In genomic region chr2:223934870-223935269, GRCh38 we compare ENCODE assay signal across 18 cellular contexts. TPM values are rescaled to one million over a fixed set of nuclear protein-coding genes. Genes with fewer than 3 reads are reported as not detected.
DNase-seq lines count a peak whose midpoint lies in the region; ATAC-seq, FAIRE-seq and TF ChIP-seq lines count a peak whose summit lies in the region.
"Had no signal": no experiment of that assay in that cellular context is flagged by ENCODE, and none has a peak within 500 bp of the region (broad histone marks: within the 10 kb centered on the region; RNA-seq: fewer than 3 reads in every experiment).

No MANE protein-coding gene starts in this region.

- no peaks in the 10 kb centered on the region for H3K9me3 ChIP-seq in CD4-positive, CD25-positive, alpha-beta regulatory T cell (ENCODE audit: control insufficient read depth in 2 of 2, low read length in 2 of 2)
- H3K9me3 ChIP-seq in astrocyte (ENCODE audit: insufficient read depth, low read depth, low read length), result no peaks in the 10 kb centered on the region
- H3K9me3 ChIP-seq: SJSA1 had no signal

- H2AFZ ChIP-seq in GM23338, result no peak overlapping the region
- no peak overlapping the region for H2AFZ ChIP-seq in astrocyte (ENCODE audit: low read depth, low read length)

- H4K20me1 ChIP-seq in GM23338 (replicated peaks; ENCODE audit: insufficient read depth) (no peaks in the 10 kb centered on the region; the same call in 1 of the 2 replicates), astrocyte (ENCODE audit: insufficient read depth, low read length) (peaks cover 74% of the 10 kb centered on the region)

- no peak for ATAC-seq in CD4-positive, CD25-positive, alpha-beta regulatory T cell (ENCODE audit: low read depth in 2 of 2)
- ATAC-seq in GM23338, result peak; percentile 32
- ATAC-seq in activated naive CD4-positive, alpha-beta T cell treated with anti-CD3 and anti-CD28 coated beads, Interleukin-2, amount 50 U/mL, for 72 hours, result no peak
- ATAC-seq in HG03025 (IDR thresholded peaks at IDR 0.05; ENCODE audit: low FRiP score, unreplicated experiment), result no peak
- ATAC-seq in HG03432 (IDR thresholded peaks at IDR 0.05; ENCODE audit: unreplicated experiment), result no peak
- ATAC-seq: CD8-positive, alpha-beta T cell; Right ventricle myocardium inferior had no signal

- no peaks in the 10 kb centered on the region for H3K27me3 ChIP-seq in CD4-positive, CD25-positive, alpha-beta regulatory T cell (ENCODE audit: control insufficient read depth, insufficient read depth, low read length)
- H3K27me3 ChIP-seq in GM23338 (ENCODE audit: insufficient read depth) (no peaks in the 10 kb centered on the region), astrocyte (ENCODE audit: insufficient read depth, low read length) (no peaks in the 10 kb centered on the region)
- H3K27me3 ChIP-seq: BLaER1 treated with 17β-estradiol and CSF1 and Interleukin-3, amounts not matched to agents 10 nM and 100 nM; SJSA1 had no signal

- peaks cover 97% of the 10 kb centered on the region for H3K79me2 ChIP-seq in GM23338 (replicated peaks; ENCODE audit: insufficient read depth)
- H3K79me2 ChIP-seq in astrocyte (ENCODE audit: insufficient read depth, low read length), result peaks cover 95% of the 10 kb centered on the region

- no peaks in the 10 kb centered on the region for H3K9me2 ChIP-seq in GM23338 (ENCODE audit: insufficient read depth)

- H3F3A ChIP-seq in GM23338 (replicated peaks; ENCODE audit: low read depth), result no peaks in the 10 kb centered on the region

- no peak overlapping the region for H3K27ac ChIP-seq in CD4-positive, CD25-positive, alpha-beta regulatory T cell (ENCODE audit: insufficient read depth, low read length, poor library complexity, severe bottlenecking)
- peak overlapping the region; percentile 30; the same call in 1 of the 2 replicates for H3K27ac ChIP-seq in GM23338 (ENCODE audit: low read depth)
- H3K27ac ChIP-seq in astrocyte (ENCODE audit: low read depth, low read length), result no peak overlapping the region
- H3K27ac ChIP-seq: BLaER1 treated with 17β-estradiol and CSF1 and Interleukin-3, amounts not matched to agents 10 nM and 100 nM had no signal

- H3K27me3 Mint-ChIP-seq in CD4-positive, CD25-positive, alpha-beta regulatory T cell, result no peaks in the 10 kb centered on the region
- H3K27me3 Mint-ChIP-seq in GM23338 (ENCODE audit: insufficient read depth, low read depth, poor library complexity) (peaks cover 8% of the 10 kb centered on the region), astrocyte (ENCODE audit: low read depth, unreplicated experiment) (no peaks in the 10 kb centered on the region), osteocyte (ENCODE audit: unreplicated experiment) (no peaks in the 10 kb centered on the region)
- H3K27me3 Mint-ChIP-seq: IgD-negative memory B cell had no signal

- no peak overlapping the region for H3K4me3 ChIP-seq in CD4-positive, CD25-positive, alpha-beta regulatory T cell (ENCODE audit: low read depth, low read length)
- H3K4me3 ChIP-seq in GM23338 (no peak overlapping the region), astrocyte (ENCODE audit: insufficient read depth, low read depth, low read length) (no peak overlapping the region)
- H3K4me3 ChIP-seq: BLaER1 treated with 17β-estradiol and CSF1 and Interleukin-3, amounts not matched to agents 10 nM and 100 nM; SJSA1 had no signal

- H3K4me1 ChIP-seq in CD4-positive, CD25-positive, alpha-beta regulatory T cell (ENCODE audit: control insufficient read depth, insufficient read depth, low read length, poor library complexity, severe bottlenecking), result peaks cover 36% of the 10 kb centered on the region
- H3K4me1 ChIP-seq in GM23338 (ENCODE audit: insufficient read depth), result peaks cover 79% of the 10 kb centered on the region
- H3K4me1 ChIP-seq in astrocyte (ENCODE audit: insufficient read depth, low read length), result peaks cover 24% of the 10 kb centered on the region

- H3K9ac ChIP-seq in astrocyte (ENCODE audit: low read length), result no peak overlapping the region
- H3K9ac ChIP-seq: BLaER1 treated with 17β-estradiol and CSF1 and Interleukin-3, amounts not matched to agents 10 nM and 100 nM had no signal

- peak overlapping the region; percentile 71 for H3K4me2 ChIP-seq in GM23338
- peak overlapping the region; percentile 34 for H3K4me2 ChIP-seq in astrocyte (ENCODE audit: low read length)

- TF ChIP-seq CTCF in GM23338 (conservative IDR thresholded peaks at IDR 0.05; ENCODE audit: low read depth in 2 of 2) (no peak), astrocyte (IDR thresholded peaks at IDR 0.05; ENCODE audit: insufficient read depth, low read depth, low read length) (no peak), osteocyte (IDR thresholded peaks at IDR 0.05) (no peak)

- H3K36me3 ChIP-seq in CD4-positive, CD25-positive, alpha-beta regulatory T cell (ENCODE audit: control insufficient read depth, insufficient read depth, low read length), result no peaks in the 10 kb centered on the region
- no peaks in the 10 kb centered on the region for H3K36me3 ChIP-seq in GM23338 (ENCODE audit: insufficient read depth)
- H3K36me3 ChIP-seq in astrocyte (ENCODE audit: insufficient read depth, low read length), result no peaks in the 10 kb centered on the region

- DNase-seq in CD4-positive, CD25-positive, alpha-beta regulatory T cell, result no peak
- DNase-seq in GM23338 (ENCODE audit: low spot score) (peak; percentile 45), astrocyte (ENCODE audit: low read depth) (no peak), osteocyte (ENCODE audit: extremely low spot score, unreplicated experiment) (no peak)
- DNase-seq in activated naive CD4-positive, alpha-beta T cell treated with anti-CD3 and anti-CD28 coated beads, Interleukin-2, amount 50 U/mL, for 72 hours (ENCODE audit: low spot score in 2 of 2), result no peak
- DNase-seq: Calu3; CD8-positive, alpha-beta T cell; NCI-H1694 treated with DMSO at 0.1 percent for 48 hours; NCI-H446; NCI-H526 had no signal

- FAIRE-seq in astrocyte (lab: Jason Lieb, UNC), result no peak
- FAIRE-seq: G401.6, GM12892 had no signal

- H3K4me1 Mint-ChIP-seq in CD4-positive, CD25-positive, alpha-beta regulatory T cell, result peaks cover 33 to 82% (median 66%) of the 10 kb centered on the region in 4 donors
- peaks cover 72% of the 10 kb centered on the region for H3K4me1 Mint-ChIP-seq in GM23338
- peaks cover 56% of the 10 kb centered on the region for H3K4me1 Mint-ChIP-seq in astrocyte (ENCODE audit: low read depth, unreplicated experiment)
- peaks cover 71% of the 10 kb centered on the region for H3K4me1 Mint-ChIP-seq in osteocyte (ENCODE audit: unreplicated experiment)

- H3K36me3 Mint-ChIP-seq in CD4-positive, CD25-positive, alpha-beta regulatory T cell, result peaks cover 10% of the 10 kb centered on the region
- peaks cover 7% of the 10 kb centered on the region; the same call in 2 of the 3 replicates for H3K36me3 Mint-ChIP-seq in GM23338 (ENCODE audit: low read depth)
- peaks cover 8% of the 10 kb centered on the region for H3K36me3 Mint-ChIP-seq in astrocyte (ENCODE audit: low read depth, unreplicated experiment)
- H3K36me3 Mint-ChIP-seq in osteocyte (ENCODE audit: unreplicated experiment), result peaks cover 3% of the 10 kb centered on the region
- peaks cover 11 to 35% of the 10 kb centered on the region in 2 donors for H3K36me3 Mint-ChIP-seq in activated naive CD4-positive, alpha-beta T cell treated with anti-CD3 and anti-CD28 coated beads, Interleukin-2, amount 50 U/mL, for 72 hours

- peaks cover 0 to 2% (median 0%) of the 10 kb centered on the region in 7 donors for H3K9me3 Mint-ChIP-seq in CD4-positive, CD25-positive, alpha-beta regulatory T cell
- H3K9me3 Mint-ChIP-seq in GM23338 (no peaks in the 10 kb centered on the region), astrocyte (ENCODE audit: unreplicated experiment) (no peaks in the 10 kb centered on the region), osteocyte (ENCODE audit: unreplicated experiment) (no peaks in the 10 kb centered on the region)
- H3K9me3 Mint-ChIP-seq in activated naive CD4-positive, alpha-beta T cell treated with anti-CD3 and anti-CD28 coated beads, Interleukin-2, amount 50 U/mL, for 72 hours, result peaks cover 0 to 9% of the 10 kb centered on the region in 2 donors
- H3K9me3 Mint-ChIP-seq: CD8-positive, alpha-beta T cell had no signal

- peak overlapping the region in 2 of 3 donors; percentile 36 to 62 for H3K27ac Mint-ChIP-seq in CD4-positive, CD25-positive, alpha-beta regulatory T cell
- H3K27ac Mint-ChIP-seq in GM23338 (peak overlapping the region; percentile 30; the same call in 1 of the 2 replicates), astrocyte (ENCODE audit: unreplicated experiment) (peak overlapping the region; percentile 12), osteocyte (ENCODE audit: unreplicated experiment) (peak overlapping the region; percentile 67)
- no peak overlapping the region for H3K27ac Mint-ChIP-seq in activated naive CD4-positive, alpha-beta T cell treated with anti-CD3 and anti-CD28 coated beads, Interleukin-2, amount 50 U/mL, for 72 hours
- H3K27ac Mint-ChIP-seq: IgD-negative memory B cell had no signal

- H3K4me3 Mint-ChIP-seq in CD4-positive, CD25-positive, alpha-beta regulatory T cell, result no peak overlapping the region
- H3K4me3 Mint-ChIP-seq in GM23338, result peak overlapping the region; percentile 35
- H3K4me3 Mint-ChIP-seq in astrocyte (ENCODE audit: unreplicated experiment), result no peak overlapping the region
- H3K4me3 Mint-ChIP-seq in osteocyte (ENCODE audit: unreplicated experiment), result no peak overlapping the region
- H3K4me3 Mint-ChIP-seq: CD8-positive, alpha-beta T cell had no signal

TF ChIP-seq in GM23338, 12 proteins besides CTCF, POLR2A, EP300 and RAD21:
- TF ChIP-seq EZH2 (IDR thresholded peaks at IDR 0.05; ENCODE audit: low read depth, unreplicated experiment), result no peak

RNA-seq across cellular contexts. Expression of gene WDFY1, which starts 10.3 kb away (rescaled TPM):
- 67.1 TPM for total RNA-seq in CD4-positive, CD25-positive, alpha-beta regulatory T cell
- 10 to 100 TPM; 24.9 to 37.7 (median 26.0) TPM for polyA plus RNA-seq in CD4-positive, CD25-positive, alpha-beta regulatory T cell
- 103 and 127 TPM in 2 replicates for total RNA-seq in GM23338 (2014; rRNA removed; shearing (Covaris generic))
- polyA plus RNA-seq in GM23338 (2016; fragmentation: Nextera tagmentation; extraction: Ambion mirVana), result 45.7 and 54.5 TPM in 2 replicates
- total RNA-seq in astrocyte (52.5 and 52.6 TPM in 2 replicates), osteocyte (61.9 and 68.9 TPM in 2 replicates)
- total RNA-seq in activated naive CD4-positive, alpha-beta T cell treated with anti-CD3 and anti-CD28 coated beads, Interleukin-2, amount 50 U/mL, for 72 hours, result 10 to 100 TPM; 22.5 to 49.2 TPM

RNA-seq across cellular contexts. Expression of gene MRPL44, which starts 22.4 kb away (rescaled TPM):
- total RNA-seq in CD4-positive, CD25-positive, alpha-beta regulatory T cell, result 27.4 TPM
- polyA plus RNA-seq in CD4-positive, CD25-positive, alpha-beta regulatory T cell, result 10 to 100 TPM; 36.6 to 46.5 (median 41.8) TPM
- 55.8 and 68.2 TPM in 2 replicates for total RNA-seq in GM23338 (2014; rRNA removed; shearing (Covaris generic))
- polyA plus RNA-seq in GM23338 (2016; fragmentation: Nextera tagmentation; extraction: Ambion mirVana), result 38.4 and 40.4 TPM in 2 replicates
- total RNA-seq in astrocyte (32.6 and 33.3 TPM in 2 replicates), osteocyte (22.7 and 24.8 TPM in 2 replicates)
- total RNA-seq in activated naive CD4-positive, alpha-beta T cell treated with anti-CD3 and anti-CD28 coated beads, Interleukin-2, amount 50 U/mL, for 72 hours, result 10 to 100 TPM; 39.5 to 52.2 TPM

Comparison
In these comparisons a context has a peak if more than half of its experiments do, and no peak if none do; other contexts are left out.
1. H3K27ac Mint-ChIP-seq: peak in CD4-positive, CD25-positive, alpha-beta regulatory T cell (2 of 3), GM23338 (single experiment), astrocyte (single experiment) and osteocyte (single experiment); none in activated naive CD4-positive, alpha-beta T cell treated with anti-CD3 and anti-CD28 coated beads, Interleukin-2, amount 50 U/mL, for 72 hours (0 of 2).